1 cellular context compared by ENCODE assay signal in the genomic region with DNA sequence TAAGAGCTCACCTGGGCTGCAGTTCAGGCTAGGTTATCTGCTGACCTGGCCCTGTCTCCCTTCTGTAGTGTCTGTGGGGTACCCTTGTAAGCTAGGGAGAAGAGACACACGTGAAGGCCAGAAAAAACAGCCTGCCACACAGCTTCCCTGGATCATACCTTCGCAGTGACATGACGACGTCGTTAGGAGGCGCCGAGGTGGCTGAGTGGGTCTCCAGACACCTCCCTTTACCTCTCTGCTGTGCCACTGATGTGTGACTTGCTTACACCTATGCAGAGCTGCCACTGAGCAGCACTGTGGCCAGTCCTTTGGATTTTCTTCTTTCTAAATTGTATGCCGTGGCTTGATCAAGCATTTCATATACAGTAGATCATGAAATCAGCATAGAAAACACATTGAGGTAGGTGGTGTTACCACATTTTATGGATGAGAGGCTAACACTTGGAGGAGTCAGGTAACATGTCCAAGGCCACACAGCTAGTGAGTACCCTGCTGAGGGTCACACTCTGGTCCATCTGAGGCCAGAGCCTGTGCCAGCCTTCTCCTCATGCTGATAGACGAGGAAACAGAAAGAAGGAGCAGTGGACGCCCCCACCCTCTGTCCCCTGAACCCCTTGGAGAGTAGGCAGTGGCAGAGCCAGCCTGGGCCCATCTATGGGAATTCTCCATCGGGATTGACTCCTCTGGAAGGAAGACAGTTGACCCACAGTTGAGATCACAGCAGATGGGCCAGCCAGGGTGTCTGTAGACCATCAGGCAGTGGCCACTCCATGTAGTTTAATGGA.
TF ChIP-seq lines count a peak whose summit lies in the region.

No MANE protein-coding gene starts in this region.

TF ChIP-seq in GM23338, 12 proteins besides CTCF, POLR2A, EP300 and RAD21:
- TF ChIP-seq EZH2phosphoT487 (IDR thresholded peaks at IDR 0.05; ENCODE audit: unreplicated experiment) (no peak), JUNB (IDR thresholded peaks at IDR 0.05; ENCODE audit: unreplicated experiment) (no peak), CREB1 (CRISPR knock-in tag; IDR thresholded peaks at IDR 0.05; ENCODE audit: low read depth) (no peak)
